ENCODE assay signal across 25 cellular contexts in genomic region chr3:69688400-69688799, GRCh38.
"Had no signal": no experiment of that assay in that cellular context is flagged by ENCODE, and none has a peak within 500 bp of the region (broad histone marks: within the 10 kb centered on the region; RNA-seq: fewer than 3 reads in every experiment).

No MANE protein-coding gene starts in this region.

- H3K36me3 ChIP-seq: MG63, Peyer's patch, SJCRH30 had no signal

- DNase-seq: KBM-7, MG63, NCI-H1092, NCI-H1105 treated with DMSO at 0.1 percent for 48 hours, NCI-H1417 treated with DMSO at 0.1 percent for 48 hours, NCI-H146, NCI-H1694 treated with DMSO at 0.1 percent for 48 hours, NCI-H1930, NCI-H2081, NCI-H2171, NCI-H226, NCI-H446, NCI-H510A, NCI-H524 treated with DMSO at 0.1 percent for 48 hours, NCI-H69, NCI-H774, PC-3, Peyer's patch, SHP77 treated with DMSO at 0.1 percent for 48 hours, SJCRH30, SW 1271 had no signal

- H3K4me3 ChIP-seq: MG63, Peyer's patch, SJCRH30 had no signal

- H3K4me1 ChIP-seq: SJCRH30 had no signal

- H3K9me3 ChIP-seq: MG63, Peyer's patch, SJCRH30 had no signal

- H3K27ac ChIP-seq: HL-60, Peyer's patch, SJCRH30 had no signal

- FAIRE-seq: HTR-8/SVneo had no signal

- ATAC-seq: PC-3, Right ventricle myocardium inferior, SK-N-SH treated with all-trans-retinoic acid at 6 μM for 48 hours had no signal

- H3K27me3 ChIP-seq: MG63, Peyer's patch, SJCRH30 had no signal
